11 cellular contexts compared by ENCODE assay signal in the genomic region with DNA sequence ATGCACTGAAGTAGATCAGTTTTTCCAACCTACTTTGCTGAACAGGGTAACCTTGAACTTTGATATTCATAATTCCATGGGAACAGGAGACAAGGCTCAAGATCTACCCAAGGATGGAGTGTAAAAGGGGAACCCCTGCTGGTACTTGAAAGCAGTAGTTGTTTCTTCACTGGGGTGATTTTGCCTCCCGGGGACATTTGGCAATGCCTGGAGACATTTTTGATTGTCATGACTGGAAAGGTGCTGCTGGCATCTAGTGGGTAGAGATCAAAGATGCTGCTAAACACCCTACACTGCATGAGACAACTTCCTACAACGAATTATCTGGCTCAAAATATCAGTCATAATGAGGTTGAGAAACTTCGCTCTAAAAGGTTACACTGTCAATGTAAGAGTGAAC.
A peak's percentile ranks its signal among the peaks of the same experiment; 100 is the strongest.
DNase-seq lines count a peak whose midpoint lies in the region; ATAC-seq, FAIRE-seq and TF ChIP-seq lines count a peak whose summit lies in the region.
"Had no signal": no experiment of that assay in that cellular context is flagged by ENCODE, and none has a peak within 500 bp of the region (broad histone marks: within the 10 kb centered on the region; RNA-seq: fewer than 3 reads in every experiment).

No MANE protein-coding gene starts in this region.

- no TSS peak for BruUV-seq in MCF 10A (replicated peaks; lab: Mats Ljungman, UMichigan)

- H3K9me3 Mint-ChIP-seq in MCF 10A (ENCODE audit: unreplicated experiment): no peaks in the 10 kb centered on the region
- H3K9me3 Mint-ChIP-seq: activated naive CD4-positive, alpha-beta T cell treated with anti-CD3 and anti-CD28 coated beads, Interleukin-2, amount 50 U/mL, for 24 hours had no signal

- no peak for TF ChIP-seq POLR2A in breast epithelium (IDR thresholded peaks at IDR 0.05)

- no peak overlapping the region for H3K27ac Mint-ChIP-seq in MCF 10A (ENCODE audit: low read depth, unreplicated experiment)
- H3K27ac Mint-ChIP-seq: activated naive CD4-positive, alpha-beta T cell treated with anti-CD3 and anti-CD28 coated beads, Interleukin-2, amount 50 U/mL, for 24 hours had no signal

- H3K79me2 ChIP-seq in fibroblast of lung (ENCODE audit: control insufficient read depth, insufficient read depth, low read length): no peaks in the 10 kb centered on the region

- H3K36me3 ChIP-seq in breast epithelium (no peaks in the 10 kb centered on the region), fibroblast of lung (ENCODE audit: control insufficient read depth, insufficient read depth, low read length) (no peaks in the 10 kb centered on the region), small intestine (ENCODE audit: control insufficient read depth in 2 of 2, insufficient read depth in 2 of 2, low read length in 2 of 2) (no peaks in the 10 kb centered on the region)

- 27 to 50% (median 28%) methylated on average over 3 of the region's 3 CpGs for WGBS in small intestine, 3 donors

- H3K4me3 ChIP-seq in breast epithelium: no peak overlapping the region
- no peak overlapping the region for H3K4me3 ChIP-seq in fibroblast of lung (replicated peaks in 1 of 4; ENCODE audit: control extremely low read depth in 1 of 4, insufficient read depth in 1 of 4, low read depth in 3 of 4, low read length in 4 of 4)
- H3K4me3 ChIP-seq in small intestine (ENCODE audit: low read depth in 1 of 2, low read length in 2 of 2): no peak overlapping the region

- FAIRE-seq in RCC 7860 (lab: Jason Lieb, UNC) (no peak), small intestine (lab: Jason Lieb, UNC) (no peak)

- H3K27me3 ChIP-seq in breast epithelium (peaks cover 0 to 3% of the 10 kb centered on the region in 2 donors), fibroblast of lung (ENCODE audit: control insufficient read depth, insufficient read depth, low read length) (no peaks in the 10 kb centered on the region), small intestine (ENCODE audit: control insufficient read depth in 2 of 2, insufficient read depth in 2 of 2, low read length in 2 of 2) (peaks cover 0 to 4% of the 10 kb centered on the region in 2 donors)

- H3K4me2 ChIP-seq in fibroblast of lung (ENCODE audit: extremely low read depth, insufficient read depth, low read length): no peak overlapping the region

- intact Hi-C loops in MCF 10A (cut with micrococcal nuclease) (loop anchor here (1.0 kb wide), 2 partner anchors 214 to 218 kb away; no protein-coding TSS in a partner anchor), breast epithelium (cut with DNase I; ENCODE audit: low total_unique reads) (no loop called here)

- DNase-seq in MCF 10A (ENCODE audit: unreplicated experiment) (peak; percentile 39), breast epithelium (ENCODE audit: low spot score in 2 of 2) (no peak), RCC 7860 (ENCODE audit: low spot score) (peak; percentile 14), fibroblast of lung (ENCODE audit: low read depth in 2 of 2) (peak; percentile 4 to 11), small intestine (peak; percentile 16), epidermal melanocyte (ENCODE audit: insufficient read length, low spot score) (no peak)
- DNase-seq: NCI-H1694 treated with DMSO at 0.1 percent for 48 hours, T1000 had no signal

- no peak overlapping the region for H3K4me3 Mint-ChIP-seq in MCF 10A (ENCODE audit: unreplicated experiment)
- H3K4me3 Mint-ChIP-seq: activated naive CD4-positive, alpha-beta T cell treated with anti-CD3 and anti-CD28 coated beads, Interleukin-2, amount 50 U/mL, for 24 hours had no signal

- H4K20me1 ChIP-seq in fibroblast of lung (ENCODE audit: control insufficient read depth, extremely low read depth, insufficient read depth, low read length): no peaks in the 10 kb centered on the region

- POLR2A ChIA-PET in MCF 10A (lab: Yijun Ruan, JAX): interaction anchor here (0.6 kb wide), 1 partner anchor 286 kb away, joined by 3 read pairs; no protein-coding TSS in a partner anchor

- CTCF ChIA-PET in MCF 10A (lab: Yijun Ruan, JAX): interaction anchor here (0.7 to 0.8 kb wide), 2 partner anchors 10 to 45 kb away, joined by 3 read pairs; no protein-coding TSS in a partner anchor

- no peak for ATAC-seq in GM21786 (IDR thresholded peaks at IDR 0.05; ENCODE audit: unreplicated experiment)
- no peak for ATAC-seq in HG03342 (IDR thresholded peaks at IDR 0.05; ENCODE audit: unreplicated experiment)

- peaks cover 15% of the 10 kb centered on the region for H3K27me3 Mint-ChIP-seq in MCF 10A (ENCODE audit: insufficient read depth, unreplicated experiment)

- H3K4me1 ChIP-seq in breast epithelium (no peaks in the 10 kb centered on the region), fibroblast of lung (ENCODE audit: control insufficient read depth, extremely low read depth, insufficient read depth, low read length) (no peaks in the 10 kb centered on the region), small intestine (ENCODE audit: control insufficient read depth in 2 of 2, insufficient read depth in 1 of 2, low read depth in 1 of 2, low read length in 1 of 2) (no peaks in the 10 kb centered on the region)

- H3K4me1 Mint-ChIP-seq in MCF 10A (ENCODE audit: insufficient read depth, unreplicated experiment): no peaks in the 10 kb centered on the region
- H3K4me1 Mint-ChIP-seq: activated naive CD4-positive, alpha-beta T cell treated with anti-CD3 and anti-CD28 coated beads, Interleukin-2, amount 50 U/mL, for 24 hours had no signal

- H3K9me3 ChIP-seq in breast epithelium (no peaks in the 10 kb centered on the region), fibroblast of lung (ENCODE audit: control insufficient read depth, insufficient read depth, low read depth, low read length) (no peaks in the 10 kb centered on the region), small intestine (ENCODE audit: control insufficient read depth, low read depth) (no peaks in the 10 kb centered on the region)

- no peak overlapping the region for H3K9ac ChIP-seq in fibroblast of lung (ENCODE audit: insufficient read depth, low read length)

- no peak overlapping the region for H3K27ac ChIP-seq in breast epithelium
- H3K27ac ChIP-seq in fibroblast of lung (ENCODE audit: insufficient read depth, low read length): no peak overlapping the region
- no peak overlapping the region for H3K27ac ChIP-seq in small intestine (ENCODE audit: low read depth in 1 of 2, low read length in 1 of 2)

- TF ChIP-seq CTCF in MCF 10A (IDR thresholded peaks at IDR 0.05; ENCODE audit: unreplicated experiment) (peak; percentile 35), breast epithelium (IDR thresholded peaks at IDR 0.05) (no peak), fibroblast of lung (conservative IDR thresholded peaks at IDR 0.05 in 1 of 2, IDR thresholded peaks at IDR 0.05 in 1 of 2; ENCODE audit: low read depth in 1 of 2, low read length in 2 of 2) (no peak)

- no peaks in the 10 kb centered on the region for H3K36me3 Mint-ChIP-seq in MCF 10A (ENCODE audit: insufficient read depth, unreplicated experiment)
- H3K36me3 Mint-ChIP-seq: activated naive CD4-positive, alpha-beta T cell treated with anti-CD3 and anti-CD28 coated beads, Interleukin-2, amount 50 U/mL, for 24 hours had no signal

- no peak overlapping the region for H2AFZ ChIP-seq in fibroblast of lung (ENCODE audit: low read length)

Comparison
In these comparisons a context has a peak if more than half of its experiments do, and no peak if none do; other contexts are left out.
1. DNase-seq: peak in MCF 10A (single experiment), RCC 7860 (single experiment), fibroblast of lung (2 of 2) and small intestine (single experiment); none in breast epithelium (0 of 2) and epidermal melanocyte (single experiment).